ENCODE assay signal across 8 cellular contexts in the genomic region with DNA sequence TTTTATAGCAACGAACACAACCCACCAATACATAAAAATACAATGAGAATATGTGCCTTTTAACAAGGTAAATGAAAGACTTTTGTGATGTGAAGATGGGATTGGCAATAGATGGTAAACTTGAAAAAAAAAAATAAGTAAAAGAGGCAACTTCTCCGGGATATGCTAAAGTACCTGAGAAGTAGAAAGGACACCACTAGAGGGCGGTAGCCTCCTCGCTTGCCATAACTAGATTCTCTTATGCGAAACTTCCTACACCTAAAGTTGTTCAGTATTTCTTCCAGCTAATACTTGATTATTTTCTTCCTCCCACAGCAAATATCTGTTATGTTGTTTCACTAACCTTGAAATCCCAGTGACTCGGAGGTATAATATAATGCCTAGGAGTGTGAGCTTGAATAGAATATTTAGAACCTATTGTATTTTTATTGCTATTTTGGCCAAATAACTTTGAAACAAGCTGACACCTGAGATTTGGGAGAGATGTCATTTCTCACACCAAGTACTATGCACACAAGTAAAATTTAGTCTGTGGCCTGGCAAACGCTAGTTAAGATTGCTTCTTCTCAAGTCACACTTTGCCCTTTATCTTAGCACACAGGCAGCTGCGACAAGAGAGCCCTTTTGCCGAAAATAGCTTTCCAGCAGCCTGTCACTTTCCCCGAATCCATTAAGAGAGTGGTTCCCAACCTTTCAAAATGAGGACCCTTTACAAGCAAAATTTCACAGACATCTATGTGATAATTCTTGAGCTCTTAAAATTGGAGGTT. TPM values are rescaled to one million over a fixed set of nuclear protein-coding genes. Genes with fewer than 3 reads are reported as not detected.
DNase-seq lines count a peak whose midpoint lies in the region; ATAC-seq, FAIRE-seq and TF ChIP-seq lines count a peak whose summit lies in the region.

No MANE protein-coding gene starts in this region.

- H3K4me3 ChIP-seq in ascending aorta, result peak overlapping the region in 1 of 2 donors; percentile 57
- H3K4me3 ChIP-seq in skeletal muscle tissue (ENCODE audit: low read length in 3 of 3), result peak overlapping the region; percentile 5 to 52 (median 24)

- no peak for ATAC-seq in HG02840 (IDR thresholded peaks at IDR 0.05; ENCODE audit: low FRiP score, unreplicated experiment)

- TF ChIP-seq CTCF in ascending aorta (IDR thresholded peaks at IDR 0.05), result peak; percentile 34 to 88 (median 86)

- DNase-seq in GOT3 (lab: John Stamatoyannopoulos, UW) (peak; percentile 1), NAMALWA (ENCODE audit: low spot score) (peak; percentile 82), T follicular helper cell (ENCODE audit: low read depth) (peak; percentile 25), ascending aorta (ENCODE audit: low spot score in 2 of 2) (peak in 1 of 2 donors; percentile 91), hypothalamus (lab: John Stamatoyannopoulos, UW) (peak in 34 of 51 donors; percentile 0 to 77 (median 31))

- H3K4me1 ChIP-seq in ascending aorta, result peaks cover 10 to 26% of the 10 kb centered on the region in 2 donors
- H3K4me1 ChIP-seq in skeletal muscle tissue (ENCODE audit: control insufficient read depth in 3 of 3, insufficient read depth in 3 of 3, low read length in 3 of 3), result peaks cover 11 to 28% (median 17%) of the 10 kb centered on the region in 3 donors

- peak overlapping the region; percentile 8 to 67 (median 65) for H3K9ac ChIP-seq in skeletal muscle tissue (ENCODE audit: low read depth in 1 of 3, low read length in 3 of 3)

- FAIRE-seq in G401.6 (lab: Jason Lieb, UNC), result peak; percentile 91

- H3K27me3 ChIP-seq in ascending aorta (no peaks in the 10 kb centered on the region), skeletal muscle tissue (ENCODE audit: control insufficient read depth in 3 of 3, insufficient read depth in 3 of 3, low read length in 3 of 3) (no peaks in the 10 kb centered on the region)

- H3K36me3 ChIP-seq in ascending aorta, result no peaks in the 10 kb centered on the region
- H3K36me3 ChIP-seq in skeletal muscle tissue (ENCODE audit: control insufficient read depth in 3 of 3, insufficient read depth in 3 of 3, low read length in 3 of 3), result no peaks in the 10 kb centered on the region

- intact Hi-C loops in ascending aorta (cut with DNase I), result loop anchor here (2.0 to 10.0 kb wide), 3 partner anchors 190 to 688 kb away; a partner anchor contains a TSS

- no peaks in the 10 kb centered on the region for H3K9me3 ChIP-seq in ascending aorta
- H3K9me3 ChIP-seq in skeletal muscle tissue (ENCODE audit: control insufficient read depth in 3 of 3, low read length in 3 of 3), result no peaks in the 10 kb centered on the region

- peak overlapping the region; percentile 80 to 82 for H3K27ac ChIP-seq in ascending aorta
- peak overlapping the region; percentile 94 for H3K27ac ChIP-seq in skeletal muscle tissue (ENCODE audit: low read depth, low read length)

RNA-seq across cellular contexts. Expression of a gene that starts 44.9 kb away (rescaled TPM):
- 103 TPM for total RNA-seq in ascending aorta
- 311 TPM for total RNA-seq in skeletal muscle tissue
